24 cellular contexts compared by ENCODE assay signal in genomic region chr1:16996845-16997244, GRCh38. TPM values are rescaled to one million over a fixed set of nuclear protein-coding genes. Genes with fewer than 3 reads are reported as not detected.
"Had no signal": no experiment of that assay in that cellular context is flagged by ENCODE, and none has a peak within 500 bp of the region (broad histone marks: within the 10 kb centered on the region; RNA-seq: fewer than 3 reads in every experiment).

No MANE protein-coding gene starts in this region.

- H3K27me3 ChIP-seq: pancreas, right lobe of liver, sigmoid colon, stomach, thyroid gland, tibial nerve, upper lobe of left lung, vagina had no signal

- H3K27ac ChIP-seq: pancreas, psoas muscle, right lobe of liver, sigmoid colon, stomach, thoracic aorta, thyroid gland, tibial nerve, upper lobe of left lung, vagina had no signal

- H3K9me3 ChIP-seq: pancreas, psoas muscle, right lobe of liver, sigmoid colon, stomach, thoracic aorta, thyroid gland, tibial nerve, upper lobe of left lung, vagina had no signal

- DNase-seq: naive thymus-derived CD8-positive, alpha-beta T cell; nephron progenitor cell; occipital lobe; pancreas; psoas muscle; right cardiac atrium; right lobe of liver; sigmoid colon; small intestine; stimulated activated CD4-positive, alpha-beta T cell treated with anti-CD3 and anti-CD28 coated beads, Interleukin-15, amount 100 ng/mL, for 24 hours; stimulated activated CD4-positive, alpha-beta T cell treated with anti-CD3 and anti-CD28 coated beads, Interleukin-2, amount 100 ng/mL, for 24 hours; stimulated activated CD4-positive, alpha-beta T cell treated with anti-CD3 and anti-CD28 coated beads, Interleukin-2, amount 100 ng/mL, for 48 hours; stimulated activated CD4-positive, alpha-beta T cell treated with anti-CD3 and anti-CD28 coated beads, Interleukin-4, amount 100 ng/mL, for 24 hours; stimulated activated naive B cell treated with anti-CD40 and anti-IgM and Interleukin-4, amounts not matched to agents 10 μg/mL and 1 μg/mL and 100 μg/mL, for 72 hours; stimulated activated naive CD4-positive, alpha-beta T cell treated with Interleukin-2 at 50 U/mL for 16 hours; stomach; thyroid gland; trophoblast cell had no signal

- H3K4me3 ChIP-seq: pancreas, psoas muscle, right lobe of liver, sigmoid colon, stomach, thoracic aorta, thyroid gland, tibial nerve, upper lobe of left lung, vagina had no signal

- ATAC-seq: naive thymus-derived CD8-positive, alpha-beta T cell; pancreas; psoas muscle; right cardiac atrium; right lobe of liver; stimulated activated effector memory CD8-positive, alpha-beta T cell treated with anti-CD3 and anti-CD28 coated beads, Interleukin-12 subunit alpha, Interleukin-12 subunit beta, amount 100 ng/mL, for 72 hours; stimulated activated naive B cell treated with anti-CD40 and anti-IgM and Interleukin-4, amounts not matched to agents 10 μg/mL and 1 μg/mL and 100 μg/mL, for 72 hours had no signal

- H3K4me1 ChIP-seq: pancreas, psoas muscle, right lobe of liver, sigmoid colon, stomach, thyroid gland, tibial nerve, upper lobe of left lung, vagina had no signal

RNA-seq across cellular contexts. Expression of gene MFAP2, which starts 16.4 kb away (rescaled TPM):
- total RNA-seq: naive thymus-derived CD8-positive, alpha-beta T cell; natural killer cell treated with Interleukin-12 subunit alpha and Interleukin-12 subunit beta and Interleukin-15 and Interleukin-18, amount 100 ng/mL, for 72 hours had no signal
